11 cellular contexts compared by ENCODE assay signal in the genomic region with DNA sequence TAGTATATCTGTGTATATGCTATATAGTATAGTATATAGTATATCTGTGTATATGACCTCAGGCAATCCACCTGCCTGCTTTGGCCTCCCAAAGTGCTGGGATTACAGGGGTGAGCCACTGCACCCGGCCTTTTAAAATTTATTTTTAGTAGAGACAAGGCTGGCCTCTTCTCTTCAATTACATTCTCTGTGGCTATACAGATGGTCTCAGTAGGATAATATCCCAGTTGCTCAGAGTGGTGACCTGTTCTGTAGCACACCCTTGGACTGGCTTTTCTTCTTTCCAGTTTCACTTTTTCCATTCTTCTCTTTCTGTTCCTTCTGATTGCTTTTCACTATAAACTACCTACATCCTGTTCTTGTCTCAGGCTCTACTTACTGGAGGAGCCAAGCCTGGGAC. TPM values are rescaled to one million over a fixed set of nuclear protein-coding genes. Genes with fewer than 3 reads are reported as not detected.
DNase-seq lines count a peak whose midpoint lies in the region; ATAC-seq, FAIRE-seq and TF ChIP-seq lines count a peak whose summit lies in the region.
"Had no signal": no experiment of that assay in that cellular context is flagged by ENCODE, and none has a peak within 500 bp of the region (broad histone marks: within the 10 kb centered on the region; RNA-seq: fewer than 3 reads in every experiment).

No MANE protein-coding gene starts in this region.

- TF ChIP-seq CTCF in DOHH2 (IDR thresholded peaks at IDR 0.05; ENCODE audit: low read depth, low read length, poor library complexity, severe bottlenecking): no peak
- TF ChIP-seq CTCF in VCaP (conservative IDR thresholded peaks at IDR 0.05): no peak
- no peak for TF ChIP-seq CTCF in keratinocyte (optimal IDR thresholded peaks at IDR 0.05 in 1 of 3, IDR thresholded peaks at IDR 0.05 in 1 of 3, conservative IDR thresholded peaks at IDR 0.05 in 1 of 3; ENCODE audit: extremely low read depth in 1 of 3, insufficient read depth in 2 of 3, low read length in 3 of 3)
- no peak for TF ChIP-seq CTCF in smooth muscle cell (IDR thresholded peaks at IDR 0.05; ENCODE audit: borderline replicate concordance, insufficient read depth, poor library complexity, severe bottlenecking)

- ATAC-seq in HG03025 (IDR thresholded peaks at IDR 0.05; ENCODE audit: low FRiP score, unreplicated experiment) (no peak), HG02840 (IDR thresholded peaks at IDR 0.05; ENCODE audit: low FRiP score, unreplicated experiment) (no peak)

- no peaks in the 10 kb centered on the region for H4K20me1 ChIP-seq in DOHH2 (ENCODE audit: control insufficient read depth, insufficient read depth, low read depth, low read length)
- no peaks in the 10 kb centered on the region for H4K20me1 ChIP-seq in keratinocyte (ENCODE audit: control insufficient read depth, extremely low read depth, insufficient read depth, low read length)
- peaks cover 6% of the 10 kb centered on the region for H4K20me1 ChIP-seq in smooth muscle cell (ENCODE audit: low read depth)

- H3K9me3 ChIP-seq in DOHH2 (ENCODE audit: control insufficient read depth, insufficient read depth, low read length): no peaks in the 10 kb centered on the region
- H3K9me3 ChIP-seq in keratinocyte (ENCODE audit: control insufficient read depth, low read depth, low read length): no peaks in the 10 kb centered on the region
- H3K9me3 ChIP-seq in smooth muscle cell (replicated peaks; ENCODE audit: low read depth): no peaks in the 10 kb centered on the region
- H3K9me3 ChIP-seq: tibial nerve had no signal

- peaks cover 2% of the 10 kb centered on the region for H3K36me3 ChIP-seq in DOHH2 (ENCODE audit: control insufficient read depth, low read length)
- no peaks in the 10 kb centered on the region for H3K36me3 ChIP-seq in keratinocyte (ENCODE audit: control insufficient read depth in 2 of 2, extremely low read depth in 1 of 2, insufficient read depth in 2 of 2, low read length in 2 of 2)
- H3K36me3 ChIP-seq in smooth muscle cell (ENCODE audit: low read depth): no peaks in the 10 kb centered on the region
- H3K36me3 ChIP-seq: tibial nerve had no signal

- H3K4me3 ChIP-seq in DOHH2 (ENCODE audit: low read length) (peak overlapping the region; percentile 88; the same call in 1 of the 2 replicates), keratinocyte (ENCODE audit: control insufficient read depth in 2 of 3, extremely low read depth in 1 of 3, insufficient read depth in 2 of 3, low read depth in 1 of 3, low read length in 3 of 3) (no peak overlapping the region), smooth muscle cell (no peak overlapping the region)

- no peaks in the 10 kb centered on the region for H3K9me1 ChIP-seq in keratinocyte (ENCODE audit: control insufficient read depth, extremely low read depth, insufficient read depth, low read length)

- 93% methylated on average over 1 of the region's 1 CpG for WGBS in smooth muscle cell (ENCODE audit: low lambda C conversion rate)

- H3F3A ChIP-seq in DOHH2 (ENCODE audit: control insufficient read depth, insufficient read depth) (0 out of 2 replicates have a peak, but pooled peaks cover 6% of the 10 kb centered on the region), smooth muscle cell (ENCODE audit: low read depth) (peaks cover 11% of the 10 kb centered on the region)

- H3K79me2 ChIP-seq in DOHH2 (ENCODE audit: control insufficient read depth, low read length): peaks cover 14% of the 10 kb centered on the region
- H3K79me2 ChIP-seq in keratinocyte (ENCODE audit: control insufficient read depth, insufficient read depth, low read length): no peaks in the 10 kb centered on the region
- H3K79me2 ChIP-seq in smooth muscle cell (ENCODE audit: low read depth): peaks cover 4% of the 10 kb centered on the region

- H3K4me2 ChIP-seq in DOHH2 (ENCODE audit: low read length) (peak overlapping the region; percentile 87), keratinocyte (ENCODE audit: control insufficient read depth, extremely low read depth, insufficient read depth, low read depth, low read length) (no peak overlapping the region), smooth muscle cell (peak overlapping the region; percentile 100)

- no peak overlapping the region for H3K9ac ChIP-seq in keratinocyte (ENCODE audit: control insufficient read depth, extremely low read depth, insufficient read depth, low read length)
- H3K9ac ChIP-seq in smooth muscle cell (ENCODE audit: low read depth): no peak overlapping the region

- no peak for FAIRE-seq in keratinocyte (lab: Jason Lieb, UNC)

- no peaks in the 10 kb centered on the region for H3K27me3 ChIP-seq in DOHH2 (ENCODE audit: control insufficient read depth, low read length)
- no peaks in the 10 kb centered on the region for H3K27me3 ChIP-seq in keratinocyte (ENCODE audit: control insufficient read depth, extremely low read depth, insufficient read depth, low read length)
- H3K27me3 ChIP-seq in smooth muscle cell (ENCODE audit: low read depth): no peaks in the 10 kb centered on the region
- H3K27me3 ChIP-seq: tibial nerve had no signal

- dilution Hi-C loops in keratinocyte (cut with MboI; ENCODE audit: extremely low pct_ligation_motif_present, low sequenced_read_pairs): no loop called here

- H3K27ac ChIP-seq in DOHH2 (ENCODE audit: low read depth, low read length): no peak overlapping the region
- peak overlapping the region; percentile 91 for H3K27ac ChIP-seq in VCaP
- no peak overlapping the region for H3K27ac ChIP-seq in keratinocyte (ENCODE audit: control insufficient read depth, insufficient read depth, low read length)
- H3K27ac ChIP-seq in smooth muscle cell (ENCODE audit: low read depth): peak overlapping the region; percentile 97

- no peaks in the 10 kb centered on the region for H3K9me2 ChIP-seq in DOHH2 (replicated peaks; ENCODE audit: control insufficient read depth, low read length)

- H3K4me1 ChIP-seq in DOHH2 (ENCODE audit: control insufficient read depth, low read length) (peaks cover 30% of the 10 kb centered on the region), keratinocyte (ENCODE audit: control insufficient read depth, extremely low read depth, insufficient read depth, low read length) (peaks cover 23% of the 10 kb centered on the region), smooth muscle cell (ENCODE audit: low read depth) (peaks cover 15% of the 10 kb centered on the region)

- DNase-seq in keratinocyte (ENCODE audit: low read depth, low spot score) (no peak), smooth muscle cell (lab: John Stamatoyannopoulos, UW; ENCODE audit: unreplicated experiment) (no peak), NCI-H524 treated with DMSO at 0.1 percent for 48 hours (lab: John Stamatoyannopoulos, UW) (no peak), NCI-H2107 (lab: John Stamatoyannopoulos, UW) (no peak)
- DNase-seq: activated T-cell treated with anti-CD3 and anti-CD28 coated beads for 4 hours had no signal

- H2AFZ ChIP-seq in keratinocyte (ENCODE audit: control insufficient read depth, low read length): peak overlapping the region; percentile 36
- H2AFZ ChIP-seq in smooth muscle cell (ENCODE audit: low read depth): peak overlapping the region; percentile 51

RNA-seq across cellular contexts. Expression of a gene that starts 3.1 kb away (rescaled TPM):
- polyA plus RNA-seq in keratinocyte: 0.69 to 2.2 TPM (median 0.92 TPM) in 3 replicates
- polyA plus RNA-seq in keratinocyte (2011; ENCODE audit: low read depth): 0.96 TPM
- 0.48 and 0.50 TPM in 2 replicates for polyA plus RNA-seq in keratinocyte (2011; cell fraction: cytosol; rRNA removed)
- 3.6 and 5.0 TPM in 2 replicates for polyA plus RNA-seq in keratinocyte (2011; cell fraction: nucleus; rRNA removed)
- polyA plus RNA-seq in keratinocyte (2012; ENCODE audit: low replicate concordance): 1.2 and 1.8 TPM in 2 replicates
- polyA minus RNA-seq in keratinocyte: 0.64 to 2.6 TPM (median 2.0 TPM) in 3 replicates
- 2.7 TPM for polyA minus RNA-seq in keratinocyte (2011; cell fraction: cytosol; rRNA and poly(A)+ RNA removed)
- 1.2 and 1.8 TPM in 2 replicates for polyA minus RNA-seq in keratinocyte (2011; cell fraction: nucleus; rRNA and poly(A)+ RNA removed)
- total RNA-seq in smooth muscle cell: 40.1 and 44.6 TPM in 2 replicates
- 84.7 and 93.3 TPM in 2 replicates for polyA plus RNA-seq in smooth muscle cell

RNA-seq across cellular contexts. Expression of a gene that starts 25.1 kb away (rescaled TPM):
- 7.3 to 10.7 TPM (median 8.0 TPM) in 3 replicates for polyA plus RNA-seq in keratinocyte
- polyA plus RNA-seq in keratinocyte (2011; ENCODE audit: low read depth): 2.1 TPM
- 3.5 and 4.3 TPM in 2 replicates for polyA plus RNA-seq in keratinocyte (2011; cell fraction: cytosol; rRNA removed)
- polyA plus RNA-seq in keratinocyte (2011; cell fraction: nucleus; rRNA removed): 28.7 and 35.3 TPM in 2 replicates
- 4.6 and 6.4 TPM in 2 replicates for polyA plus RNA-seq in keratinocyte (2012; ENCODE audit: low replicate concordance)
- polyA minus RNA-seq in keratinocyte: 6.1 to 7.7 TPM (median 7.0 TPM) in 3 replicates
- polyA minus RNA-seq in keratinocyte (2011; cell fraction: cytosol; rRNA and poly(A)+ RNA removed): 3.5 TPM
- 8.8 and 9.8 TPM in 2 replicates for polyA minus RNA-seq in keratinocyte (2011; cell fraction: nucleus; rRNA and poly(A)+ RNA removed)
- total RNA-seq in smooth muscle cell: 1.3 and 1.6 TPM in 2 replicates
- polyA plus RNA-seq in smooth muscle cell: 1.2 TPM in 1 of 2 replicates, not detected in the other
- total RNA-seq: HepG2 had no signal
- polyA plus RNA-seq: HepG2 had no signal

RNA-seq across cellular contexts. Expression of a gene that starts 30.0 kb away (rescaled TPM):
- polyA plus RNA-seq in keratinocyte: 0.21 to 0.44 TPM (median 0.23 TPM) in 3 replicates
- 0.92 TPM for polyA plus RNA-seq in keratinocyte (2011; ENCODE audit: low read depth)
- polyA plus RNA-seq in keratinocyte (2011; cell fraction: cytosol; rRNA removed): 0.05 and 0.16 TPM in 2 replicates
- 4.1 and 5.3 TPM in 2 replicates for polyA plus RNA-seq in keratinocyte (2011; cell fraction: nucleus; rRNA removed)
- polyA plus RNA-seq in keratinocyte (2012; ENCODE audit: low replicate concordance): 0.29 and 0.69 TPM in 2 replicates
- polyA minus RNA-seq in keratinocyte: 0.20 to 0.32 TPM in 2 of 3 replicates, not detected in the other
- 5.4 TPM for polyA minus RNA-seq in keratinocyte (2011; cell fraction: cytosol; rRNA and poly(A)+ RNA removed)
- polyA minus RNA-seq in keratinocyte (2011; cell fraction: nucleus; rRNA and poly(A)+ RNA removed): 1.1 and 1.2 TPM in 2 replicates
- 0.13 and 0.45 TPM in 2 replicates for total RNA-seq in smooth muscle cell
- 0.66 TPM in 1 of 2 replicates, not detected in the other for polyA plus RNA-seq in smooth muscle cell
- total RNA-seq: HepG2 had no signal

RNA-seq across cellular contexts. Expression of a gene that starts 34.0 kb away (rescaled TPM):
- polyA plus RNA-seq in keratinocyte (4.9 to 9.0 TPM (median 6.5 TPM) in 3 replicates), smooth muscle cell (29.5 and 30.3 TPM in 2 replicates)
- polyA plus RNA-seq in keratinocyte (2011; ENCODE audit: low read depth): 1.2 TPM
- polyA plus RNA-seq in keratinocyte (2011; cell fraction: cytosol; rRNA removed): 3.4 and 4.3 TPM in 2 replicates
- 22.8 and 30.1 TPM in 2 replicates for polyA plus RNA-seq in keratinocyte (2011; cell fraction: nucleus; rRNA removed)
- polyA plus RNA-seq in keratinocyte (2012; ENCODE audit: low replicate concordance): 4.4 and 6.6 TPM in 2 replicates
- polyA minus RNA-seq in keratinocyte: 10.8 to 22.1 TPM (median 18.5 TPM) in 3 replicates
- polyA minus RNA-seq in keratinocyte (2011; cell fraction: cytosol; rRNA and poly(A)+ RNA removed): 10.9 TPM
- 25.7 and 35.4 TPM in 2 replicates for polyA minus RNA-seq in keratinocyte (2011; cell fraction: nucleus; rRNA and poly(A)+ RNA removed)
- total RNA-seq in smooth muscle cell: 38.0 and 41.1 TPM in 2 replicates

RNA-seq across cellular contexts. Expression of a gene that starts 53.5 kb away (rescaled TPM):
- polyA plus RNA-seq in keratinocyte (8.6 to 20.4 TPM (median 14.6 TPM) in 3 replicates), smooth muscle cell (1.6 and 3.2 TPM in 2 replicates)
- 8.4 TPM for polyA plus RNA-seq in keratinocyte (2011; ENCODE audit: low read depth)
- polyA plus RNA-seq in keratinocyte (2011; cell fraction: cytosol; rRNA removed): 3.0 and 4.3 TPM in 2 replicates
- 53.5 and 61.4 TPM in 2 replicates for polyA plus RNA-seq in keratinocyte (2011; cell fraction: nucleus; rRNA removed)
- 8.4 and 41.2 TPM in 2 replicates for polyA plus RNA-seq in keratinocyte (2012; ENCODE audit: low replicate concordance)
- polyA minus RNA-seq in keratinocyte: 16.4 to 31.6 TPM (median 21.6 TPM) in 3 replicates
- polyA minus RNA-seq in keratinocyte (2011; cell fraction: cytosol; rRNA and poly(A)+ RNA removed): 11.1 TPM
- 12.5 and 15.4 TPM in 2 replicates for polyA minus RNA-seq in keratinocyte (2011; cell fraction: nucleus; rRNA and poly(A)+ RNA removed)
- total RNA-seq in smooth muscle cell: 2.7 and 2.8 TPM in 2 replicates

Comparison
In these comparisons a context has a peak if more than half of its experiments do, and no peak if none do; other contexts are left out.
1. H3K27ac ChIP-seq: peak in VCaP (single experiment) and smooth muscle cell (single experiment); none in DOHH2 (single experiment) and keratinocyte (single experiment).
2. RNA of a gene that starts 3.1 kb away (polyA plus RNA-seq): 84.7 to 93.3 TPM in smooth muscle cell; 0.48 to 5.0 TPM in keratinocyte; every median in the first group is over 10 times any median in the second.